10 cellular contexts compared by ENCODE assay signal in the genomic region with DNA sequence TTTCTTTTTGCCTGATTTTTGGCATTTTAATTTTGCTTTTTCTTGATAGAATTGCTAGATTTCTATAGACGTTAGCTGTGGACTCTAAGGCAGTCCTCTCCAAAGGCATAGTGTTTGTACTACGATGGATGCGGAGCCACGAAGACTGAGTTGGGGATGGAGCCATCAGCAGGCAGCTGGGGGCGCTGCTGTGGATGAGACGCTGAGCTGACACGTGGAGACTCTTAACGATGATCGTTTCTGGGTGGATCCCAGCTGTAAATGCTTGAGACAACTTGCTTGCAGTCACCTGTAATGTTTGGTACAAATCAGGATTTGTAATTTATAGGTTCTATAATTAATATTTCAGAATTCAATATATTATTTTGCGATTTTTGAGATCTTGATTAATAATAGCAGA. TPM values are rescaled to one million over a fixed set of nuclear protein-coding genes. Genes with fewer than 3 reads are reported as not detected.
DNase-seq lines count a peak whose midpoint lies in the region; ATAC-seq and TF ChIP-seq lines count a peak whose summit lies in the region.
"Had no signal": no experiment of that assay in that cellular context is flagged by ENCODE, and none has a peak within 500 bp of the region (broad histone marks: within the 10 kb centered on the region; RNA-seq: fewer than 3 reads in every experiment).

No MANE protein-coding gene starts in this region.

- H3K27ac Mint-ChIP-seq in T-helper 1 cell treated with Interleukin-12 subunit alpha and Interleukin-12 subunit beta and Interleukin-4 antibody, amounts not matched to agents 30 μg/mL and 1 μg/mL, for 36 hours = peak overlapping the region; percentile 17
- H3K27ac Mint-ChIP-seq: activated naive CD8-positive, alpha-beta T cell treated with anti-CD3 and anti-CD28 coated beads, Interleukin-2, amount 10 ng/mL, durations not matched to agents 7 days and 5 days had no signal

- no peaks in the 10 kb centered on the region for H3K4me1 ChIP-seq in A673 (ENCODE audit: insufficient read depth, low read length, poor library complexity, severe bottlenecking)

- H3K4me3 Mint-ChIP-seq in T-helper 1 cell treated with Interleukin-12 subunit alpha and Interleukin-12 subunit beta and Interleukin-4 antibody, amounts not matched to agents 30 μg/mL and 1 μg/mL, for 36 hours = peak overlapping the region; percentile 33
- H3K4me3 Mint-ChIP-seq: activated naive CD8-positive, alpha-beta T cell treated with anti-CD3 and anti-CD28 coated beads, Interleukin-2, amount 10 ng/mL, durations not matched to agents 7 days and 5 days had no signal

- CTCF ChIA-PET in A673 (lab: Charles Lee) = no interaction called here

- TF ChIP-seq CTCF in A673 (conservative IDR thresholded peaks at IDR 0.05; ENCODE audit: low read depth, low read length) (peak; percentile 69), GM06990 (IDR thresholded peaks at IDR 0.05; ENCODE audit: insufficient read depth, low read length, poor library complexity, severe bottlenecking) (peak; percentile 65)

- intact Hi-C loops in A673 (cut with micrococcal nuclease; ENCODE audit: unreplicated experiment) = loop anchor here (5.0 kb wide), 1 partner anchor 296 kb away; no protein-coding TSS in a partner anchor
- intact Hi-C loops in head of caudate nucleus (cut with DNase I) = no loop called here

- no peak for ATAC-seq in GM19035 (IDR thresholded peaks at IDR 0.05; ENCODE audit: unreplicated experiment)

- H3K27ac ChIP-seq in A673 (ENCODE audit: low read depth, low read length, poor library complexity, severe bottlenecking) = no peak overlapping the region

- no peaks in the 10 kb centered on the region for H3K27me3 Mint-ChIP-seq in T-helper 1 cell treated with Interleukin-12 subunit alpha and Interleukin-12 subunit beta and Interleukin-4 antibody, amounts not matched to agents 30 μg/mL and 1 μg/mL, for 36 hours (ENCODE audit: low read depth)
- H3K27me3 Mint-ChIP-seq: activated naive CD8-positive, alpha-beta T cell treated with anti-CD3 and anti-CD28 coated beads, Interleukin-2, amount 10 ng/mL, durations not matched to agents 7 days and 5 days had no signal

- no peaks in the 10 kb centered on the region for H3K36me3 ChIP-seq in A673 (ENCODE audit: insufficient read depth, low read length, poor library complexity, severe bottlenecking)
- no peaks in the 10 kb centered on the region for H3K36me3 ChIP-seq in GM06990 (ENCODE audit: control insufficient read depth, insufficient read depth, low read length)

- POLR2A ChIA-PET in A673 (lab: Charles Lee; ENCODE audit: low non-redundant PET) = no interaction called here

- BruUV-seq in A673 (replicated peaks; lab: Mats Ljungman, UMichigan) = no TSS peak

- peak; percentile 53 for DNase-seq in A673 (ENCODE audit: low spot score)
- no peak for DNase-seq in GM06990 (ENCODE audit: extremely low read depth, insufficient read length)
- DNase-seq in head of caudate nucleus = peak in 41 of 42 donors; percentile 43 to 85 (median 67)
- DNase-seq in cerebellum (ENCODE audit: low spot score) = no peak
- DNase-seq in OCI-M2 (lab: John Stamatoyannopoulos, UW; ENCODE audit: unreplicated experiment) = no peak
- DNase-seq in HK-2 (ENCODE audit: unreplicated experiment) = no peak
- DNase-seq: activated naive CD8-positive, alpha-beta T cell treated with anti-CD3 and anti-CD28 coated beads, Interleukin-2, amount 10 ng/mL, durations not matched to agents 7 days and 5 days; RPMI8226 had no signal

- H3K4me1 Mint-ChIP-seq in T-helper 1 cell treated with Interleukin-12 subunit alpha and Interleukin-12 subunit beta and Interleukin-4 antibody, amounts not matched to agents 30 μg/mL and 1 μg/mL, for 36 hours (ENCODE audit: low read depth) = peaks cover 36% of the 10 kb centered on the region

- H3K4me3 ChIP-seq in A673 (ENCODE audit: low read depth, low read length, poor library complexity, severe bottlenecking) (no peak overlapping the region), GM06990 (replicated peaks; ENCODE audit: low read depth, low read length) (no peak overlapping the region)

- H3K9me3 ChIP-seq in A673 (ENCODE audit: low read depth, low read length, poor library complexity, severe bottlenecking) = no peaks in the 10 kb centered on the region

- peaks cover 2% of the 10 kb centered on the region for H3K36me3 Mint-ChIP-seq in T-helper 1 cell treated with Interleukin-12 subunit alpha and Interleukin-12 subunit beta and Interleukin-4 antibody, amounts not matched to agents 30 μg/mL and 1 μg/mL, for 36 hours (ENCODE audit: low read depth)
- H3K36me3 Mint-ChIP-seq: activated naive CD8-positive, alpha-beta T cell treated with anti-CD3 and anti-CD28 coated beads, Interleukin-2, amount 10 ng/mL, durations not matched to agents 7 days and 5 days had no signal

- H3K27me3 ChIP-seq in A673 (replicated peaks; ENCODE audit: insufficient read depth, low read depth, low read length, poor library complexity) (no peaks in the 10 kb centered on the region), GM06990 (replicated peaks; ENCODE audit: control insufficient read depth, insufficient read depth, low read length) (no peaks in the 10 kb centered on the region)

- no peaks in the 10 kb centered on the region for H3K9me3 Mint-ChIP-seq in T-helper 1 cell treated with Interleukin-12 subunit alpha and Interleukin-12 subunit beta and Interleukin-4 antibody, amounts not matched to agents 30 μg/mL and 1 μg/mL, for 36 hours
- H3K9me3 Mint-ChIP-seq: activated naive CD8-positive, alpha-beta T cell treated with anti-CD3 and anti-CD28 coated beads, Interleukin-2, amount 10 ng/mL, durations not matched to agents 7 days and 5 days had no signal

RNA-seq across cellular contexts. Expression of gene PPP1R2, which starts 13.3 kb away (rescaled TPM):
- 45.5 and 46.2 TPM in 2 replicates for total RNA-seq in A673 (2021)
- 74.8 TPM for total RNA-seq in cerebellum

RNA-seq across cellular contexts. Expression of gene APOD, which starts 27.4 kb away (rescaled TPM):
- 0.50 TPM in 1 of 2 replicates, not detected in the other for total RNA-seq in A673 (2021)
- 5.2 TPM for total RNA-seq in cerebellum
- total RNA-seq: activated naive CD8-positive, alpha-beta T cell treated with anti-CD3 and anti-CD28 coated beads, Interleukin-2, amount 10 ng/mL, durations not matched to agents 7 days and 5 days had no signal

Comparison
In these comparisons a context has a peak if more than half of its experiments do, and no peak if none do; other contexts are left out.
1. DNase-seq: peak in A673 (single experiment) and head of caudate nucleus (41 of 42); none in GM06990 (single experiment), cerebellum (single experiment), OCI-M2 (single experiment) and HK-2 (single experiment).